In the genomic region with DNA sequence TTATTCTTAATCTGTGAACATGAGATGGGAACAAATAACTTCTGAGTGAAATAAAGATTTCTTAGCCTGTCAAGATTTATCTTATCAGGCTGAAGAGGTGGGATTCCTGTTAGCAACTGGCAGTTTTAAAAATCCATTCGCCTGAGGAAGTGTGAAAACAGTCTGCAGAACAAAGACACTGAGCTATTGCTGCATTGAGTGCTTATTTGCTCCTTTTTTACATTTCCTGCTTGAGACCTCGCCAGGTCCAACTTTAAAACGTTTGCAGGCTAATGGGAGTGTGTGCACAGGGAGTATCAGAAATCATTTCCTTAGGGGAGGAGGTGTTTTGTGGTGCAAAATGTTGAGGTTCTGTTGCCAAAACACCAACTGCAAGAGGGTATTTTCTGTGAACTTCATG, we compare ENCODE assay signal across 26 cellular contexts.
"Had no signal": no experiment of that assay in that cellular context is flagged by ENCODE, and none has a peak within 500 bp of the region (broad histone marks: within the 10 kb centered on the region; RNA-seq: fewer than 3 reads in every experiment).

No MANE protein-coding gene starts in this region.

- H3K36me3 Mint-ChIP-seq: activated CD8-positive, alpha-beta memory T cell treated with anti-CD3 and anti-CD28 coated beads, Interleukin-2, amount 10 ng/mL, durations not matched to agents 7 days and 5 days; activated naive CD4-positive, alpha-beta T cell treated with anti-CD3 and anti-CD28 coated beads, Interleukin-2, amount 50 U/mL, for 24 hours; mesothelial cell of epicardium; naive thymus-derived CD8-positive, alpha-beta T cell had no signal

- ATAC-seq: activated CD8-positive, alpha-beta memory T cell treated with anti-CD3 and anti-CD28 coated beads, Interleukin-2, amount 10 ng/mL, durations not matched to agents 7 days and 5 days; activated CD8-positive, alpha-beta T cell treated with anti-CD3 and anti-CD28 coated beads for 36 hours; left lung; naive thymus-derived CD8-positive, alpha-beta T cell; psoas muscle; right cardiac atrium; stimulated activated naive CD8-positive, alpha-beta T cell treated with anti-CD3 and anti-CD28 coated beads, Interleukin-15, amount 100 ng/mL, for 72 hours had no signal

- DNase-seq: activated CD4-positive, alpha-beta T cell treated with anti-CD3 and anti-CD28 coated beads, Interleukin-2, amount 10 ng/mL, durations not matched to agents 7 days and 5 days; activated CD4-positive, CD25-positive, alpha-beta regulatory T cell treated with anti-CD3 and anti-CD28 coated beads, Interleukin-2, amount 50 U/mL, for 72 hours; activated CD8-positive, alpha-beta memory T cell treated with anti-CD3 and anti-CD28 coated beads, Interleukin-2, amount 10 ng/mL, durations not matched to agents 7 days and 5 days; activated CD8-positive, alpha-beta T cell treated with anti-CD3 and anti-CD28 coated beads for 36 hours; activated gamma-delta T cell treated with Interleukin-2 at 50 U/mL for 16 hours; activated T-cell treated with anti-CD3 and anti-CD28 coated beads for 4 hours; brain microvascular endothelial cell; dermis blood vessel endothelial cell; effector CD8-positive, alpha-beta T cell; foreskin melanocyte; kidney glomerular epithelial cell; left lung; naive thymus-derived CD8-positive, alpha-beta T cell; ovary; psoas muscle; stimulated activated naive CD8-positive, alpha-beta T cell treated with anti-CD3 and anti-CD28 coated beads, Interleukin-15, amount 100 ng/mL, for 72 hours; WERI-Rb-1 had no signal

- H3K4me3 Mint-ChIP-seq: activated CD4-positive, alpha-beta T cell treated with anti-CD3 and anti-CD28 coated beads, Interleukin-2, amount 10 ng/mL, durations not matched to agents 7 days and 5 days; activated CD8-positive, alpha-beta memory T cell treated with anti-CD3 and anti-CD28 coated beads, Interleukin-2, amount 10 ng/mL, durations not matched to agents 7 days and 5 days; activated CD8-positive, alpha-beta T cell treated with anti-CD3 and anti-CD28 coated beads for 36 hours; activated naive CD4-positive, alpha-beta T cell treated with anti-CD3 and anti-CD28 coated beads, Interleukin-2, amount 50 U/mL, for 24 hours; activated T-helper 1 cell treated with anti-CD3 and anti-CD28 coated beads, Interleukin-12 subunit alpha, Interleukin-12 subunit beta, Interleukin-2, Interleukin-4 antibody, amounts not matched to agents 30 ng/mL and 10 ng/mL and 1 ng/mL, durations not matched to agents 14 hours and 24 hours and 36 hours; mesothelial cell of epicardium; naive thymus-derived CD8-positive, alpha-beta T cell; stimulated activated naive CD8-positive, alpha-beta T cell treated with anti-CD3 and anti-CD28 coated beads, Interleukin-15, amount 100 ng/mL, for 72 hours had no signal

- H3K36me3 ChIP-seq: brain microvascular endothelial cell, left lung, neutrophil, ovary, suprapubic skin, tibial nerve, WERI-Rb-1 had no signal

- H3K27ac Mint-ChIP-seq: activated CD4-positive, alpha-beta T cell treated with anti-CD3 and anti-CD28 coated beads, Interleukin-2, amount 10 ng/mL, durations not matched to agents 7 days and 5 days; activated CD8-positive, alpha-beta memory T cell treated with anti-CD3 and anti-CD28 coated beads, Interleukin-2, amount 10 ng/mL, durations not matched to agents 7 days and 5 days; activated CD8-positive, alpha-beta T cell treated with anti-CD3 and anti-CD28 coated beads for 36 hours; activated naive CD4-positive, alpha-beta T cell treated with anti-CD3 and anti-CD28 coated beads, Interleukin-2, amount 50 U/mL, for 24 hours; activated T-helper 1 cell treated with anti-CD3 and anti-CD28 coated beads, Interleukin-12 subunit alpha, Interleukin-12 subunit beta, Interleukin-2, Interleukin-4 antibody, amounts not matched to agents 30 ng/mL and 10 ng/mL and 1 ng/mL, durations not matched to agents 14 hours and 24 hours and 36 hours; mesothelial cell of epicardium; naive thymus-derived CD8-positive, alpha-beta T cell; stimulated activated naive CD8-positive, alpha-beta T cell treated with anti-CD3 and anti-CD28 coated beads, Interleukin-15, amount 100 ng/mL, for 72 hours had no signal

- FAIRE-seq: TTC549 had no signal

- H3K9me3 Mint-ChIP-seq: activated naive CD4-positive, alpha-beta T cell treated with anti-CD3 and anti-CD28 coated beads, Interleukin-2, amount 50 U/mL, for 24 hours; stimulated activated naive CD8-positive, alpha-beta T cell treated with anti-CD3 and anti-CD28 coated beads, Interleukin-15, amount 100 ng/mL, for 72 hours had no signal

- H3K9me3 ChIP-seq: neutrophil, ovary, psoas muscle, suprapubic skin had no signal

- H3K27me3 ChIP-seq: brain microvascular endothelial cell, left lung, neutrophil, ovary, suprapubic skin, tibial nerve had no signal

- H3K27ac ChIP-seq: brain microvascular endothelial cell, left lung, neutrophil, ovary, psoas muscle, suprapubic skin, tibial nerve, WERI-Rb-1 had no signal

- H3K4me1 Mint-ChIP-seq: activated CD4-positive, alpha-beta T cell treated with anti-CD3 and anti-CD28 coated beads, Interleukin-2, amount 10 ng/mL, durations not matched to agents 7 days and 5 days; activated CD8-positive, alpha-beta memory T cell treated with anti-CD3 and anti-CD28 coated beads, Interleukin-2, amount 10 ng/mL, durations not matched to agents 7 days and 5 days; activated naive CD4-positive, alpha-beta T cell treated with anti-CD3 and anti-CD28 coated beads, Interleukin-2, amount 50 U/mL, for 24 hours; mesothelial cell of epicardium; naive thymus-derived CD8-positive, alpha-beta T cell; stimulated activated naive CD8-positive, alpha-beta T cell treated with anti-CD3 and anti-CD28 coated beads, Interleukin-15, amount 100 ng/mL, for 72 hours had no signal

- H3K4me3 ChIP-seq: left lung, lung, ovary, psoas muscle, suprapubic skin, tibial nerve had no signal

- H3K4me1 ChIP-seq: left lung, psoas muscle, suprapubic skin, tibial nerve had no signal

- H3K27me3 Mint-ChIP-seq: activated CD4-positive, alpha-beta T cell treated with anti-CD3 and anti-CD28 coated beads, Interleukin-2, amount 10 ng/mL, durations not matched to agents 7 days and 5 days; activated CD8-positive, alpha-beta memory T cell treated with anti-CD3 and anti-CD28 coated beads, Interleukin-2, amount 10 ng/mL, durations not matched to agents 7 days and 5 days; activated CD8-positive, alpha-beta T cell treated with anti-CD3 and anti-CD28 coated beads for 36 hours; activated naive CD4-positive, alpha-beta T cell treated with anti-CD3 and anti-CD28 coated beads, Interleukin-2, amount 50 U/mL, for 24 hours; naive thymus-derived CD8-positive, alpha-beta T cell; stimulated activated naive CD8-positive, alpha-beta T cell treated with anti-CD3 and anti-CD28 coated beads, Interleukin-15, amount 100 ng/mL, for 72 hours had no signal
